Comparison of ENCODE assay signal across 24 cellular contexts in the genomic region with DNA sequence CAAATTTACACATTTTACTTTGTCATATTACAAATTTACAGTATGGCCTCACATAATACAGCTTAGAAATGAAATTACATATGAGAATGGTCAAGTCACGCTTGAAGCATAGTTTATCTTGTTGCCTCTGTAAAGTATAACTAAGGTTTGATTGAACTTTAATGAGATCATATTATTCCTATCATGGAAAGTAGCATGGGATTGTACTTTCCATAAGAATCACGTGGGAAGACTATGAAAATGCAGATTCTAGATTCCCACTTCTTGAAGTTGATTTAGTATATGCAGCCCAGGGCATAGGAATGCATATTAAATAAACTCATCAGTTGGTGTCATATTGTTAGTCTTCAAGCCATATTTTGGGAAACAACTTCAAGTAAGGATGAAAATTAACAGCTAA.
"Had no signal": no experiment of that assay in that cellular context is flagged by ENCODE, and none has a peak within 500 bp of the region (broad histone marks: within the 10 kb centered on the region; RNA-seq: fewer than 3 reads in every experiment).

No MANE protein-coding gene starts in this region.

- H3K4me3 ChIP-seq: stomach, suprapubic skin, testis, thoracic aorta, thyroid gland, tibial artery, tibial nerve, transverse colon, upper lobe of left lung, upper lobe of right lung, uterus, vagina had no signal

- DNase-seq: stimulated activated CD4-positive, alpha-beta T cell treated with anti-CD3 and anti-CD28 coated beads, Interleukin-2, amount 100 ng/mL, for 48 hours; stimulated activated CD4-positive, alpha-beta T cell treated with anti-CD3 and anti-CD28 coated beads, Interleukin-4, amount 100 ng/mL, for 1 hour; stimulated activated CD4-positive, alpha-beta T cell treated with anti-CD3 and anti-CD28 coated beads, Interleukin-4, amount 100 ng/mL, for 24 hours; stimulated activated CD4-positive, alpha-beta T cell treated with anti-CD3 and anti-CD28 coated beads, Interleukin-4, amount 100 ng/mL, for 4 hours; stimulated activated CD8-positive, alpha-beta memory T cell treated with anti-CD3 and anti-CD28 coated beads, Interleukin-4, amount 100 ng/mL, for 48 hours; stimulated activated naive B cell treated with anti-CD40 and anti-IgM and Interleukin-4, amounts not matched to agents 10 μg/mL and 1 μg/mL and 100 μg/mL, for 72 hours; stimulated activated naive CD4-positive, alpha-beta T cell; stimulated activated naive CD4-positive, alpha-beta T cell treated with Interleukin-2 at 50 U/mL for 16 hours; stimulated activated naive CD8-positive, alpha-beta T cell treated with anti-CD3 and anti-CD28 coated beads, Interleukin-15, amount 100 ng/mL, for 72 hours; stimulated activated naive CD8-positive, alpha-beta T cell treated with anti-CD3 and anti-CD28 coated beads, Interleukin-15, Interleukin-2, amounts not matched to agents 100 U/mL and 50 U/mL, for 24 hours; stomach; substantia nigra; testis; thyroid gland; tibial artery; transverse colon; trophoblast cell; upper lobe of left lung; upper lobe of right lung; uterus had no signal

- H3K27ac ChIP-seq: stomach, suprapubic skin, testis, thoracic aorta, thyroid gland, tibial artery, tibial nerve, transverse colon, upper lobe of left lung, upper lobe of right lung, uterus, vagina had no signal
